Comparison of ENCODE assay signal across 10 cellular contexts in genomic region chr11:12066056-12066798, GRCh38. TPM values are rescaled to one million over a fixed set of nuclear protein-coding genes. Genes with fewer than 3 reads are reported as not detected.
DNase-seq lines count a peak whose midpoint lies in the region; ATAC-seq and TF ChIP-seq lines count a peak whose summit lies in the region.
"Had no signal": no experiment of that assay in that cellular context is flagged by ENCODE, and none has a peak within 500 bp of the region (broad histone marks: within the 10 kb centered on the region; RNA-seq: fewer than 3 reads in every experiment).

No MANE protein-coding gene starts in this region.

- no peaks in the 10 kb centered on the region for H3K79me2 ChIP-seq in OCI-LY7 (ENCODE audit: insufficient read depth, low read depth, low read length)

- no peaks in the 10 kb centered on the region for H3K27me3 ChIP-seq in upper lobe of right lung

- intact Hi-C loops in upper lobe of right lung (cut with DNase I), result no loop called here
- intact Hi-C loops in OCI-LY7 (cut with micrococcal nuclease; ENCODE audit: unreplicated experiment), result no loop called here

- H3K27ac ChIP-seq in upper lobe of right lung (no peak overlapping the region), OCI-LY7 (ENCODE audit: low read depth, low read length, poor library complexity, severe bottlenecking) (no peak overlapping the region)

- H3K4me1 ChIP-seq in upper lobe of right lung, result peaks cover 21% of the 10 kb centered on the region
- no peaks in the 10 kb centered on the region for H3K4me1 ChIP-seq in OCI-LY7 (ENCODE audit: insufficient read depth, low read length, poor library complexity, severe bottlenecking)

- CTCF ChIA-PET in OCI-LY7 (lab: Charles Lee; ENCODE audit: unreplicated experiment), result no interaction called here

- TF ChIP-seq CTCF in upper lobe of right lung (IDR thresholded peaks at IDR 0.05), result no peak
- no peak for TF ChIP-seq CTCF in OCI-LY7 (conservative IDR thresholded peaks at IDR 0.05; ENCODE audit: low read length)

- BruUV-seq in OCI-LY7 (replicated peaks; lab: Mats Ljungman, UMichigan), result no TSS peak

- H3K4me3 ChIP-seq in upper lobe of right lung, result no peak overlapping the region
- no peak overlapping the region for H3K4me3 ChIP-seq in OCI-LY7 (ENCODE audit: low read depth, low read length, poor library complexity, severe bottlenecking)

- peak; percentile 82 for ATAC-seq in upper lobe of right lung
- ATAC-seq in GM18502 (IDR thresholded peaks at IDR 0.05; ENCODE audit: poor library complexity, unreplicated experiment), result no peak
- ATAC-seq in HG03520 (IDR thresholded peaks at IDR 0.05; ENCODE audit: unreplicated experiment), result no peak

- no peak overlapping the region for H3K4me2 ChIP-seq in OCI-LY7 (ENCODE audit: low read length)

- no peak overlapping the region for H2AFZ ChIP-seq in OCI-LY7 (ENCODE audit: low read length)

- H3K9me3 ChIP-seq in upper lobe of right lung (no peaks in the 10 kb centered on the region), OCI-LY7 (ENCODE audit: low read length) (no peaks in the 10 kb centered on the region)

- peak; percentile 36 to 65 for DNase-seq in NCI-H187 (lab: John Stamatoyannopoulos, UW)
- DNase-seq in NCI-H187 treated with DMSO at 0.1 percent for 48 hours (lab: John Stamatoyannopoulos, UW), result no peak
- DNase-seq in astrocyte of the hippocampus (ENCODE audit: low read depth, low spot score), result peak; percentile 91
- peak; percentile 94 for DNase-seq in kidney glomerular epithelial cell (lab: John Stamatoyannopoulos, UW)
- DNase-seq in upper lobe of right lung, result no peak
- DNase-seq in OCI-LY7 (ENCODE audit: low spot score), result no peak
- DNase-seq: CD4-positive, CD25-positive, alpha-beta regulatory T cell; immature natural killer cell had no signal

- POLR2A ChIA-PET in OCI-LY7 (lab: Charles Lee), result no interaction called here

- no peaks in the 10 kb centered on the region for H3K36me3 ChIP-seq in upper lobe of right lung
- no peaks in the 10 kb centered on the region for H3K36me3 ChIP-seq in OCI-LY7 (ENCODE audit: insufficient read depth, low read length)

- H3K9me2 ChIP-seq in OCI-LY7 (ENCODE audit: insufficient read depth, low read length), result no peaks in the 10 kb centered on the region

- no peaks in the 10 kb centered on the region for H4K20me1 ChIP-seq in OCI-LY7 (ENCODE audit: insufficient read depth, low read length)

RNA-seq across cellular contexts. Expression of gene MICAL2, which starts 44.2 kb away (rescaled TPM):
- 197 TPM for total RNA-seq in upper lobe of right lung
- total RNA-seq in OCI-LY7 (2014; rRNA removed; shearing (Covaris generic)), result not detected in 2 replicates
- 0.59 TPM in 1 of 2 replicates, not detected in the other for total RNA-seq in OCI-LY7 (2022)

RNA-seq across cellular contexts. Expression of gene DKK3, which starts 57.8 kb away (rescaled TPM):
- 217 TPM for total RNA-seq in upper lobe of right lung
- not detected in 2 replicates for total RNA-seq in OCI-LY7 (2014; rRNA removed; shearing (Covaris generic))
- not detected in 2 replicates for total RNA-seq in OCI-LY7 (2022)
- total RNA-seq: CD4-positive, CD25-positive, alpha-beta regulatory T cell had no signal

Comparison
In these comparisons a context has a peak if more than half of its experiments do, and no peak if none do; other contexts are left out.
1. DNase-seq: peak in NCI-H187 (2 of 2), astrocyte of the hippocampus (single experiment) and kidney glomerular epithelial cell (single experiment); none in NCI-H187 treated with DMSO at 0.1 percent for 48 hours (single experiment), upper lobe of right lung (single experiment) and OCI-LY7 (single experiment).
2. RNA of gene MICAL2, which starts 44.2 kb away (total RNA-seq): 197 TPM in upper lobe of right lung (single experiment); 0.59 TPM in OCI-LY7; every median in the first group is over 100 times any median in the second.
3. RNA of gene DKK3, which starts 57.8 kb away (total RNA-seq): 217 TPM in upper lobe of right lung (single experiment); not detected in OCI-LY7; every median in the first group is over 100 times any median in the second.